Comparison of ENCODE assay signal across 13 cellular contexts in the genomic region with DNA sequence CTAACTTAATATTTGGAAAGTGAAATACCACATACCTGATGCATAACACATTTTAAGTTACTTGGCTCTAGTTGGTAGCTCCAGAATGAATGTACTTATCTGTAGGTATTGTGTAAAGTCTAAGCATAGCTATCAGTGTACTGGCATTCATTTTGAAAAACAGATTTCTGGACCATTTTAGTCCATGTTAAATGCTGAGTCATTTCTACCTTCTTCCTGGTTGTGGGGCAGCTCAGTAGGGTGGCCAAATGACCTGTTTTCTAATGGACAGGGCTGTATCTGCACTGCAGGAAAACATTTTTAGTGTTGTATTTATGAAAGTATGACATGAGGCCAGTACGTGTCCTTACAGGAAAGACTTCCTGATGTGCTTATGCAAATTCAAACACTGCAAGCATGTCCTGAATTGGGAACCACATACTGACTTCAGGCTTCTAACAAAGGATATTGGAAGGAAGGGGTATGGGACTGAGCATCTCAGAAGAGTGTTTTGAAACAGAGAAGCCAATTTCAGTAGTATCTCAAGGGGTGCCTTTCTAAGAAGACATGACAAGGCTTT.
DNase-seq lines count a peak whose midpoint lies in the region; ATAC-seq and TF ChIP-seq lines count a peak whose summit lies in the region.
"Had no signal": no experiment of that assay in that cellular context is flagged by ENCODE, and none has a peak within 500 bp of the region (broad histone marks: within the 10 kb centered on the region; RNA-seq: fewer than 3 reads in every experiment).

No MANE protein-coding gene starts in this region.

- 0 out of 2 replicates have a peak, but pooled peaks cover 6% of the 10 kb centered on the region for H3K9me3 ChIP-seq in PC-9 (ENCODE audit: insufficient read depth, low read depth)
- H3K9me3 ChIP-seq in sigmoid colon: no peaks in the 10 kb centered on the region
- H3K9me3 ChIP-seq in right cardiac atrium (ENCODE audit: control insufficient read depth, low read length): no peaks in the 10 kb centered on the region

- no TSS peak for BruUV-seq in PC-9 (replicated peaks; lab: Mats Ljungman, UMichigan)

- TF ChIP-seq POLR2A in sigmoid colon (IDR thresholded peaks at IDR 0.05): no peak

- no peak for TF ChIP-seq CTCF in PC-9 (conservative IDR thresholded peaks at IDR 0.05)
- TF ChIP-seq CTCF in sigmoid colon (IDR thresholded peaks at IDR 0.05): no peak

- DNase-seq in ACHN (peak; percentile 1), PC-9 (no peak), iPS-NIHi7 (ENCODE audit: extremely low spot score) (no peak), sigmoid colon (no peak), right cardiac atrium (no peak)
- DNase-seq: C1 segment of cervical spinal cord, cortex of kidney, occipital lobe had no signal

- no peaks in the 10 kb centered on the region for H4K20me1 ChIP-seq in PC-9 (ENCODE audit: insufficient read depth)

- H3K4me3 ChIP-seq in PC-9: no peak overlapping the region
- H3K4me3 ChIP-seq in sigmoid colon: no peak overlapping the region
- no peak overlapping the region for H3K4me3 ChIP-seq in right cardiac atrium (ENCODE audit: low read length)

- H3K9me2 ChIP-seq in PC-9 (ENCODE audit: insufficient read depth): no peaks in the 10 kb centered on the region

- peak overlapping the region; percentile 74 for H2AFZ ChIP-seq in PC-9

- H3K27me3 ChIP-seq in PC-9 (ENCODE audit: insufficient read depth, low read depth) (no peaks in the 10 kb centered on the region), sigmoid colon (no peaks in the 10 kb centered on the region), right cardiac atrium (ENCODE audit: control insufficient read depth, insufficient read depth) (no peaks in the 10 kb centered on the region)

- intact Hi-C loops in PC-9 (cut with micrococcal nuclease; ENCODE audit: unreplicated experiment): no loop called here
- intact Hi-C loops in sigmoid colon (cut with DNase I): no loop called here
- intact Hi-C loops in right cardiac atrium (cut with DNase I): no loop called here

- 0 out of 2 replicates have a peak, but pooled peaks cover 4% of the 10 kb centered on the region for H3K4me1 ChIP-seq in PC-9 (replicated peaks; ENCODE audit: insufficient read depth)
- no peaks in the 10 kb centered on the region for H3K4me1 ChIP-seq in sigmoid colon
- H3K4me1 ChIP-seq in right cardiac atrium (ENCODE audit: control insufficient read depth, insufficient read depth, low read length): no peaks in the 10 kb centered on the region

- peak; percentile 49 for ATAC-seq in GM19351 (IDR thresholded peaks at IDR 0.05; ENCODE audit: unreplicated experiment)
- ATAC-seq in esophagus mucosa: peak; percentile 37
- ATAC-seq in HG03135 (IDR thresholded peaks at IDR 0.05; ENCODE audit: unreplicated experiment): no peak
- no peak for ATAC-seq in right cardiac atrium

- TF ChIP-seq EP300 in sigmoid colon (IDR thresholded peaks at IDR 0.05): no peak

- H3K36me3 ChIP-seq in PC-9 (ENCODE audit: low read depth): no peaks in the 10 kb centered on the region
- H3K36me3 ChIP-seq in sigmoid colon: no peaks in the 10 kb centered on the region

- in situ Hi-C loops in ACHN (cut with HindIII; ENCODE audit: low pct_ligation_motif_present, low pct_unique_long_range_greater_than_20kb, low sequenced_read_pairs): no loop called here

- H3F3A ChIP-seq in PC-9 (ENCODE audit: insufficient read depth, low read depth): no peaks in the 10 kb centered on the region

- POLR2A ChIA-PET in PC-9 (lab: Charles Lee; ENCODE audit: unreplicated experiment): interaction anchor here (0.6 kb wide), 1 partner anchor 349 kb away, joined by 5 read pairs; no protein-coding TSS in a partner anchor

- H3K4me2 ChIP-seq in PC-9: no peak overlapping the region

- 16 to 22% methylated on average over 1 of the region's 1 CpG for WGBS in sigmoid colon, 2 donors
- 32% methylated on average over 1 of the region's 1 CpG for WGBS in right cardiac atrium

- no peak overlapping the region for H3K27ac ChIP-seq in PC-9
- no peak overlapping the region for H3K27ac ChIP-seq in sigmoid colon
- H3K27ac ChIP-seq in right cardiac atrium (ENCODE audit: low read length): no peak overlapping the region
- H3K27ac ChIP-seq: RWPE1, VCaP had no signal

- CTCF ChIA-PET in PC-9 (lab: Charles Lee): no interaction called here

- no peaks in the 10 kb centered on the region for H3K79me2 ChIP-seq in PC-9 (ENCODE audit: low read depth)

Comparison
In these comparisons a context has a peak if more than half of its experiments do, and no peak if none do; other contexts are left out.
1. ATAC-seq: peak in GM19351 (single experiment) and esophagus mucosa (single experiment); none in HG03135 (single experiment) and right cardiac atrium (0 of 2).